In the genomic region with DNA sequence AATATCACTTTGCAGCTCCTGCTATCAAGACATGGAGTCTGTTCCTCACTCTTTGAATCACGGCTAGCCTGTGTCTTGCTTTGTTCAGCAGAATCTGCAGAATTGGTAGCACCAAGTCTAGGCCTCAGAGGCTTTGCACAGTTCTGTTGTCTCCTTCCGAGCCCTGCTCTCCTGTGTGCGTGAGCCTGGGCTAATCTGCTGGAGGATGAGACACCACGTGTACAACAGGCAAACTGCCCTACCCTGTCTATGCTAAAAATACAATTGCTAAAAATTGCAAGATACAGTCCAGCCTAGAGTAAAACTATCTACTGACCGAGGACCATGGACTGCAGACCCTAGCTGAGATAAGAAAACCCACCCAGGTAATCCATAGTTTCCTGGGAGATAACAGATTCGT, we compare ENCODE assay signal across 21 cellular contexts.
DNase-seq lines count a peak whose midpoint lies in the region; ATAC-seq and TF ChIP-seq lines count a peak whose summit lies in the region.
"Had no signal": no experiment of that assay in that cellular context is flagged by ENCODE, and none has a peak within 500 bp of the region (broad histone marks: within the 10 kb centered on the region; RNA-seq: fewer than 3 reads in every experiment).

No MANE protein-coding gene starts in this region.

- H3K9me3 ChIP-seq in heart right ventricle (no peaks in the 10 kb centered on the region), right atrium auricular region (no peaks in the 10 kb centered on the region), neuronal stem cell (replicated peaks in 1 of 2; ENCODE audit: control insufficient read depth in 2 of 2, insufficient read depth in 1 of 2, low read depth in 1 of 2, low read length in 2 of 2) (no peaks in the 10 kb centered on the region)
- H3K9me3 ChIP-seq: BLaER1 treated with 17β-estradiol and CSF1 and Interleukin-3, amounts not matched to agents 10 nM and 100 nM had no signal

- no peak overlapping the region for H3K14ac ChIP-seq in neuronal stem cell (ENCODE audit: low read length)

- H3K27me3 ChIP-seq in heart right ventricle (peaks cover 0 to 11% (median 0%) of the 10 kb centered on the region in 7 donors), right atrium auricular region (no peaks in the 10 kb centered on the region), neuronal stem cell (ENCODE audit: control insufficient read depth in 3 of 3, insufficient read depth in 3 of 3, low read depth in 1 of 3, low read length in 3 of 3) (no peaks in the 10 kb centered on the region)
- H3K27me3 ChIP-seq: BLaER1 treated with 17β-estradiol and CSF1 and Interleukin-3, amounts not matched to agents 10 nM and 100 nM had no signal

- no peak overlapping the region for H3K4me2 ChIP-seq in neuronal stem cell (ENCODE audit: insufficient read depth, low read length, poor library complexity, severe bottlenecking)
- H3K4me2 ChIP-seq: BLaER1 treated with 17β-estradiol and CSF1 and Interleukin-3, amounts not matched to agents 10 nM and 100 nM had no signal

- H3K4me1 ChIP-seq in heart right ventricle (peaks cover 0 to 30% (median 5%) of the 10 kb centered on the region in 9 donors), right atrium auricular region (peaks cover 0 to 21% of the 10 kb centered on the region in 2 donors), neuronal stem cell (ENCODE audit: control insufficient read depth in 2 of 2, insufficient read depth in 1 of 2, low read depth in 1 of 2, low read length in 2 of 2) (peaks cover 0 to 11% of the 10 kb centered on the region in 2 donors)
- H3K4me1 ChIP-seq: BLaER1 treated with 17β-estradiol and CSF1 and Interleukin-3, amounts not matched to agents 10 nM and 100 nM; HAP-1 had no signal

- no peaks in the 10 kb centered on the region for H3K9me3 Mint-ChIP-seq in stimulated activated memory B cell treated with anti-CD40 and anti-IgM and Interleukin-4, amounts not matched to agents 10 μg/mL and 1 μg/mL and 100 μg/mL, for 72 hours
- H3K9me3 Mint-ChIP-seq: CD8-positive, alpha-beta T cell had no signal

- H3K4me1 Mint-ChIP-seq in stimulated activated memory B cell treated with anti-CD40 and anti-IgM and Interleukin-4, amounts not matched to agents 10 μg/mL and 1 μg/mL and 100 μg/mL, for 72 hours, result no peaks in the 10 kb centered on the region
- H3K4me1 Mint-ChIP-seq: B cell had no signal

- no peak overlapping the region for H2BK15ac ChIP-seq in neuronal stem cell (ENCODE audit: low read length)

- no peak overlapping the region for H2AK5ac ChIP-seq in neuronal stem cell (ENCODE audit: low read depth, low read length)

- H2AFZ ChIP-seq in neuronal stem cell (ENCODE audit: low read length), result no peak overlapping the region

- ATAC-seq in Right ventricle myocardium inferior, result peak; percentile 77
- peak in 7 of 8 donors; percentile 39 to 83 (median 63) for ATAC-seq in heart right ventricle
- ATAC-seq in stimulated activated memory B cell treated with anti-CD40 and anti-IgM and Interleukin-4, amounts not matched to agents 10 μg/mL and 1 μg/mL and 100 μg/mL, for 72 hours, result no peak
- no peak for ATAC-seq in HG03439 (IDR thresholded peaks at IDR 0.05; ENCODE audit: unreplicated experiment)
- ATAC-seq: CD8-positive, alpha-beta T cell; GM12878 had no signal

- H3K4me3 Mint-ChIP-seq in stimulated activated memory B cell treated with anti-CD40 and anti-IgM and Interleukin-4, amounts not matched to agents 10 μg/mL and 1 μg/mL and 100 μg/mL, for 72 hours, result no peak overlapping the region
- H3K4me3 Mint-ChIP-seq: B cell; CD8-positive, alpha-beta T cell had no signal

- no peak for DNase-seq in Right ventricle myocardium inferior (ENCODE audit: missing footprints)
- DNase-seq in cardiac septum (ENCODE audit: low spot score), result no peak
- no peak for DNase-seq in heart right ventricle
- no peak for DNase-seq in right atrium auricular region (ENCODE audit: low spot score)
- no peak for DNase-seq in neuronal stem cell (ENCODE audit: low spot score)
- no peak for DNase-seq in NCI-H1694 (lab: John Stamatoyannopoulos, UW)
- DNase-seq: 8988T; CD8-positive, alpha-beta T cell; COR-L47; DMS 273 treated with DMSO at 0.1 percent for 48 hours; DMS53; DND-41; EL; GOT3 had no signal

- no peak overlapping the region for H4K8ac ChIP-seq in neuronal stem cell (ENCODE audit: low read depth, low read length)

- no peak overlapping the region for H2BK120ac ChIP-seq in neuronal stem cell (ENCODE audit: low read depth, low read length)

- no peak overlapping the region for H2BK5ac ChIP-seq in neuronal stem cell (ENCODE audit: low read length)

- H3K23ac ChIP-seq in neuronal stem cell (ENCODE audit: low read depth, low read length, poor library complexity), result peak overlapping the region; percentile 44

- no peak overlapping the region for H3K4ac ChIP-seq in neuronal stem cell (ENCODE audit: low read length)

- intact Hi-C loops in Right ventricle myocardium inferior (cut with DNase I), result loop anchor here (5.0 kb wide), 2 partner anchors 359 to 414 kb away; no protein-coding TSS in a partner anchor
- intact Hi-C loops in cardiac septum (cut with DNase I), result loop anchor here (5.0 to 10.0 kb wide), 2 partner anchors 604 to 711 kb away; no protein-coding TSS in a partner anchor
- intact Hi-C loops in heart right ventricle (cut with DNase I), result loop anchor here in 8 of 10 donors (5.0 to 10.0 kb wide), 6 partner anchors 431 to 714 kb away; partner anchors contain the start of gene XYLT1 (in 1 of the 8)

- H3K27me3 Mint-ChIP-seq in stimulated activated memory B cell treated with anti-CD40 and anti-IgM and Interleukin-4, amounts not matched to agents 10 μg/mL and 1 μg/mL and 100 μg/mL, for 72 hours, result peaks cover 12% of the 10 kb centered on the region

- no peak overlapping the region for H3K27ac Mint-ChIP-seq in stimulated activated memory B cell treated with anti-CD40 and anti-IgM and Interleukin-4, amounts not matched to agents 10 μg/mL and 1 μg/mL and 100 μg/mL, for 72 hours
- H3K27ac Mint-ChIP-seq: B cell; CD8-positive, alpha-beta T cell had no signal

- WGBS in heart right ventricle, 2 donors, result 42 to 45% methylated on average over 6 of the region's 6 CpGs
- no CpG with 5 or more reads among the region's 6 CpGs for WGBS in neuronal stem cell (ENCODE audit: extremely low coverage in 2 of 2, insufficient read length in 2 of 2, insufficient replicate concordance in 1 of 2), 2 donors

- H3K4me3 ChIP-seq in heart right ventricle (no peak overlapping the region), right atrium auricular region (no peak overlapping the region), neuronal stem cell (ENCODE audit: low read length in 2 of 2) (no peak overlapping the region)
- H3K4me3 ChIP-seq: BLaER1 treated with 17β-estradiol and CSF1 and Interleukin-3, amounts not matched to agents 10 nM and 100 nM; GM12878; HAP-1 had no signal

- H3K36me3 ChIP-seq in heart right ventricle, result no peaks in the 10 kb centered on the region
- H3K36me3 ChIP-seq in right atrium auricular region, result no peaks in the 10 kb centered on the region
- no peaks in the 10 kb centered on the region for H3K36me3 ChIP-seq in neuronal stem cell (replicated peaks in 1 of 2; ENCODE audit: control insufficient read depth in 2 of 2, insufficient read depth in 2 of 2, low read length in 2 of 2)
- H3K36me3 ChIP-seq: BLaER1 treated with 17β-estradiol and CSF1 and Interleukin-3, amounts not matched to agents 10 nM and 100 nM; HAP-1 had no signal

- no peaks in the 10 kb centered on the region for H3K79me1 ChIP-seq in neuronal stem cell (ENCODE audit: low read depth, low read length)

- H2BK12ac ChIP-seq in neuronal stem cell (ENCODE audit: low read length), result no peak overlapping the region

- TF ChIP-seq CTCF in heart right ventricle (IDR thresholded peaks at IDR 0.05) (no peak), right atrium auricular region (IDR thresholded peaks at IDR 0.05) (no peak)

- peak overlapping the region; percentile 78 for H3K18ac ChIP-seq in neuronal stem cell (ENCODE audit: low read length)

- no peaks in the 10 kb centered on the region for H3K36me3 Mint-ChIP-seq in stimulated activated memory B cell treated with anti-CD40 and anti-IgM and Interleukin-4, amounts not matched to agents 10 μg/mL and 1 μg/mL and 100 μg/mL, for 72 hours
- H3K36me3 Mint-ChIP-seq: CD8-positive, alpha-beta T cell had no signal

- H3K27ac ChIP-seq in heart right ventricle, result peak overlapping the region in 4 of 10 donors; percentile 6 to 61 (median 39)
- peak overlapping the region; percentile 78 to 83 for H3K27ac ChIP-seq in right atrium auricular region
- H3K27ac ChIP-seq in neuronal stem cell (replicated peaks; ENCODE audit: low read length), result no peak overlapping the region
- H3K27ac ChIP-seq: BLaER1 treated with 17β-estradiol and CSF1 and Interleukin-3, amounts not matched to agents 10 nM and 100 nM; HL-60 had no signal

- H3K9ac ChIP-seq in neuronal stem cell (ENCODE audit: low read depth, low read length, poor library complexity), result no peak overlapping the region
- H3K9ac ChIP-seq: BLaER1 treated with 17β-estradiol and CSF1 and Interleukin-3, amounts not matched to agents 10 nM and 100 nM had no signal

- no peak overlapping the region for H4K91ac ChIP-seq in neuronal stem cell (ENCODE audit: low read depth, low read length, poor library complexity)

Comparison
In these comparisons a context has a peak if more than half of its experiments do, and no peak if none do; other contexts are left out.
1. ATAC-seq: peak in Right ventricle myocardium inferior (single experiment) and heart right ventricle (7 of 8); none in stimulated activated memory B cell treated with anti-CD40 and anti-IgM and Interleukin-4, amounts not matched to agents 10 μg/mL and 1 μg/mL and 100 μg/mL, for 72 hours (single experiment) and HG03439 (single experiment).